8 cellular contexts compared by ENCODE assay signal in the genomic region with DNA sequence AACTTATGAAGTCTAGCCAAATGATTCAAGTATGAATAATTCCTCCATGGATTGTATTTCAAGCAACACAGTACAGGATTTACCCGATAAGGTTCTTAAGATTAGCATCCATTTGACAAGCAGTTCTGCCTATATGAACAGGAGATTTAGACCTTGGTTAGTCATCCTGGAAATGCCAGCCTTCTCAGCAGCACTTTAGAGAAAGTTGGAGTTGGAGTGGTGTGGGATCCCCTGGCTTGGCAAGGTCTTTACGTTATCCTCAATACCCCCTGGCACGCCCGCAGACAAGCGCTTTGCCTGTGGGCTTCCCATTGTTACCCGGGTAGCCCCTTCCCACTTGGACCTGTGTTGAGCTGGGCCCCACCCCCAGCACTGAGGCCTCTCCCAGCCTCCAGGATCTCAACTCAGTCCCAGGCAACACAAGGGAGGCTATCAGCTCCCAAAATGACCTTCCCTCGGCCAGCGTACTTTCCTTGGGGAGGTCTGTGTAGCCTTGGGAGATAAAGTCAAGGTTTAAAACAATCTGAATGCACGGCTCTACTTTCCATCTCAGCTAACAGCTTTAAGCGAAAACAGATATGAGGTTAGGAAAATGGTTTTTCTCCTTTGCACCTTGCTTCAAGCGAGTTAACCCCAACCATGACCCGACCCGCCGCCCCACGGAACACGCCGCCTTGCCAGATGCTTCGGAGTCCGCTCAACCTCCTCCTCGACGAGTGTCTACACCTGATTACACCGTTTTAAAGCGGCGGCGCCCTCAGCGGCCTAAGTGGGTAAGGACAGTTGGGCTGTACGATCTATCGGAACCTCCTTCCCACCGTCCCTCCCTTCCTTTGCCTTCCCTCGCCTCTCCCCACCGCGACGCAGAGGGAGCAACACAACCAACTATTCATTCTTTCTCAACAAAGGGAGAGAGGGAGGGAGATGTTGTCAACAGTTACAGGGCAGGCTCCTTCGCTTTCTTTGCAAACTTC. TPM values are rescaled to one million over a fixed set of nuclear protein-coding genes. Genes with fewer than 3 reads are reported as not detected.
DNase-seq lines count a peak whose midpoint lies in the region; ATAC-seq, FAIRE-seq and TF ChIP-seq lines count a peak whose summit lies in the region.

No MANE protein-coding gene starts in this region.

- DNase-seq in DMS53 treated with DMSO at 0.1 percent for 48 hours (lab: John Stamatoyannopoulos, UW; ENCODE audit: unreplicated experiment): peak; percentile 63
- peak; percentile 52 for DNase-seq in SK-N-DZ (ENCODE audit: low spot score)
- peak; percentile 79 for DNase-seq in bronchial epithelial cell (ENCODE audit: low read depth)
- peak; percentile 89 for DNase-seq in iPS-NIHi11 (ENCODE audit: low spot score)
- peak; percentile 76 for DNase-seq in skeletal muscle cell (ENCODE audit: low read depth)
- no peak for DNase-seq in UCSD-AML1 (lab: John Stamatoyannopoulos, UW; ENCODE audit: unreplicated experiment)

- ATAC-seq in GM19463 (IDR thresholded peaks at IDR 0.05; ENCODE audit: unreplicated experiment) (peak; percentile 64), HG03571 (IDR thresholded peaks at IDR 0.05; ENCODE audit: unreplicated experiment) (peak; percentile 61)

- H3K27me3 ChIP-seq in bronchial epithelial cell (ENCODE audit: control insufficient read depth, insufficient read depth, low read length): no peaks in the 10 kb centered on the region

- H3K36me3 ChIP-seq in bronchial epithelial cell (ENCODE audit: control insufficient read depth, insufficient read depth, low read length): peaks cover 5% of the 10 kb centered on the region

- TF ChIP-seq CTCF in bronchial epithelial cell (IDR thresholded peaks at IDR 0.05; ENCODE audit: insufficient read depth, low read length, severe bottlenecking): peak; percentile 80

- H3K4me3 ChIP-seq in bronchial epithelial cell (ENCODE audit: low read depth, low read length) (peak overlapping the region; percentile 77), skeletal muscle cell (ENCODE audit: low read depth, low read length) (peak overlapping the region; percentile 83)

- no peak for FAIRE-seq in bronchial epithelial cell (lab: Jason Lieb, UNC)

RNA-seq across cellular contexts. Expression of gene BCAR3, which starts 1.2 kb away (rescaled TPM):
- 0.77 and 1.7 TPM in 2 replicates for polyA plus RNA-seq in SK-N-DZ (2014; cell fraction: cytosol; rRNA removed)
- 1.3 and 1.6 TPM in 2 replicates for polyA plus RNA-seq in SK-N-DZ (2014; cell fraction: nucleus; rRNA removed)
- total RNA-seq in bronchial epithelial cell: 26.2 and 69.5 TPM in 2 replicates
